Comparison of ENCODE assay signal across 21 cellular contexts in genomic region chr14:102733326-102733725, GRCh38.
"Had no signal": no experiment of that assay in that cellular context is flagged by ENCODE, and none has a peak within 500 bp of the region (broad histone marks: within the 10 kb centered on the region; RNA-seq: fewer than 3 reads in every experiment).

No MANE protein-coding gene starts in this region.

- H3K9me3 ChIP-seq: lower lobe of right lung, prostate gland, transverse colon had no signal

- H3K4me3 Mint-ChIP-seq: activated B cell treated with CpG ODN at 0.5 μM for 24 hours; activated CD4-positive, alpha-beta T cell treated with anti-CD3 and anti-CD28 coated beads, Interleukin-2, amount 10 ng/mL, durations not matched to agents 24 days and 14 days; activated naive CD8-positive, alpha-beta T cell; brain had no signal

- H3K27ac Mint-ChIP-seq: activated B cell treated with CpG ODN at 0.5 μM for 24 hours; activated CD4-positive, alpha-beta T cell treated with anti-CD3 and anti-CD28 coated beads, Interleukin-2, amount 10 ng/mL, durations not matched to agents 24 days and 14 days had no signal

- DNase-seq: activated B cell treated with CpG ODN at 0.5 μM for 24 hours; activated CD4-positive, alpha-beta T cell treated with anti-CD3 and anti-CD28 coated beads, Interleukin-2, amount 10 ng/mL, durations not matched to agents 24 days and 14 days; activated effector memory CD4-positive, alpha-beta T cell treated with anti-CD3 and anti-CD28 coated beads, Interleukin-2, amount 50 U/mL, for 16 hours; activated T-cell treated with anti-CD3 and anti-CD28 coated beads for 4 hours; amniotic stem cell; effector memory CD4-positive, alpha-beta T cell; foreskin melanocyte; lower lobe of right lung; midbrain; right cardiac atrium; small intestine; stimulated activated CD4-positive, alpha-beta T cell treated with anti-CD3 and anti-CD28 coated beads, Interleukin-4, amount 100 ng/mL, for 24 hours; stimulated activated naive CD4-positive, alpha-beta T cell treated with Interleukin-2 at 50 U/mL for 16 hours; substantia nigra; T-helper 2 cell; transverse colon had no signal

- H3K4me1 Mint-ChIP-seq: activated B cell treated with CpG ODN at 0.5 μM for 24 hours; activated CD4-positive, alpha-beta T cell treated with anti-CD3 and anti-CD28 coated beads, Interleukin-2, amount 10 ng/mL, durations not matched to agents 24 days and 14 days had no signal

- ATAC-seq: lower lobe of right lung, right cardiac atrium had no signal

- H3K27ac ChIP-seq: epithelial cell of prostate, lower lobe of right lung, prostate gland, transverse colon had no signal

- H3K4me1 ChIP-seq: lower lobe of right lung, prostate gland, transverse colon had no signal

- FAIRE-seq: small intestine, TTC549 had no signal

- H3K36me3 ChIP-seq: prostate gland had no signal

- H3K4me3 ChIP-seq: lower lobe of right lung, prostate gland, transverse colon had no signal

- H3K9me3 Mint-ChIP-seq: activated B cell treated with CpG ODN at 0.5 μM for 24 hours; activated CD4-positive, alpha-beta T cell treated with anti-CD3 and anti-CD28 coated beads, Interleukin-2, amount 10 ng/mL, durations not matched to agents 24 days and 14 days had no signal

- H3K27me3 ChIP-seq: transverse colon had no signal

- H3K27me3 Mint-ChIP-seq: activated B cell treated with CpG ODN at 0.5 μM for 24 hours; activated CD4-positive, alpha-beta T cell treated with anti-CD3 and anti-CD28 coated beads, Interleukin-2, amount 10 ng/mL, durations not matched to agents 24 days and 14 days; activated naive CD8-positive, alpha-beta T cell had no signal
